11 cellular contexts compared by ENCODE assay signal in the genomic region with DNA sequence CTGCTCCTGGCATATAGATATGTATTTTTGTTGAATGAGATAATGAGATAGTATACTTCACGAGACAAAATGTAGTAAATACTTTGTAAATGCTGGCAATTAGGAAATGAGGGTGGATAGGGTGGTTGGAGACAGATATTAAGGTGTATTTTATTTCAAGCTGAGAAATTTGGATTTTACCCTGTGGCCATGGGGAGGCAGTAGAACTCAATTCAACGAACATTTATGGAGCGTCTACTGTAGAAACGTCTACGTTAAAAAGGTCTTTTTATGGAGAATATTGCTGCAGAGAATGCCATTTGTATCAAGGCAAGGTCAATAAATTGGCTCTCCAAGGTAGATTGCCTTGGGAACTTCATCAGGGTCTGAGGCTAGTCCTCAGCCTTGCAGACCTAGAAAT. TPM values are rescaled to one million over a fixed set of nuclear protein-coding genes. Genes with fewer than 3 reads are reported as not detected.
DNase-seq lines count a peak whose midpoint lies in the region; ATAC-seq and TF ChIP-seq lines count a peak whose summit lies in the region.
"Had no signal": no experiment of that assay in that cellular context is flagged by ENCODE, and none has a peak within 500 bp of the region (broad histone marks: within the 10 kb centered on the region; RNA-seq: fewer than 3 reads in every experiment).

No MANE protein-coding gene starts in this region.

- intact Hi-C loops in left ventricle myocardium inferior (cut with micrococcal nuclease) = no loop called here
- intact Hi-C loops in left cardiac atrium (cut with DNase I) = no loop called here

- H3K36me3 Mint-ChIP-seq in effector memory CD8-positive, alpha-beta T cell (ENCODE audit: insufficient read depth) = no peaks in the 10 kb centered on the region

- DNase-seq in left ventricle myocardium inferior = no peak
- DNase-seq in left cardiac atrium = no peak
- DNase-seq in RPMI7951 (ENCODE audit: low read depth) = peak; percentile 6
- DNase-seq in iPS-NIHi7 (ENCODE audit: extremely low spot score) = peak; percentile 33
- DNase-seq in amniotic stem cell (lab: John Stamatoyannopoulos, UW) = no peak
- no peak for DNase-seq in suprapubic skin (ENCODE audit: low spot score in 2 of 2)
- DNase-seq in stimulated activated CD4-positive, alpha-beta T cell treated with anti-CD3 and anti-CD28 coated beads, Interleukin-4, amount 100 ng/mL, for 1 hour = no peak
- DNase-seq in effector memory CD8-positive, alpha-beta T cell = no peak
- DNase-seq: AML-193, NCI-H2171, nucleus accumbens had no signal

- H3K9me3 ChIP-seq in left ventricle myocardium inferior (replicated peaks) = no peaks in the 10 kb centered on the region
- H3K9me3 ChIP-seq in suprapubic skin = no peaks in the 10 kb centered on the region

- no peaks in the 10 kb centered on the region for H3K9me3 Mint-ChIP-seq in effector memory CD8-positive, alpha-beta T cell

- 60% methylated on average over 5 of the region's 5 CpGs for WGBS in suprapubic skin

- H3K4me1 Mint-ChIP-seq in effector memory CD8-positive, alpha-beta T cell (ENCODE audit: low read depth in 2 of 2) = no peaks in the 10 kb centered on the region

- H3K27me3 Mint-ChIP-seq in effector memory CD8-positive, alpha-beta T cell = peaks cover 6 to 24% of the 10 kb centered on the region in 2 donors

- TF ChIP-seq CTCF in left ventricle myocardium inferior (IDR thresholded peaks at IDR 0.05; ENCODE audit: borderline replicate concordance) (peak; percentile 15), suprapubic skin (IDR thresholded peaks at IDR 0.05) (no peak)

- H3K36me3 ChIP-seq in left ventricle myocardium inferior (no peaks in the 10 kb centered on the region), suprapubic skin (no peaks in the 10 kb centered on the region)

- TF ChIP-seq POLR2A in suprapubic skin (IDR thresholded peaks at IDR 0.05) = no peak

- H3K4me3 ChIP-seq in left ventricle myocardium inferior = no peak overlapping the region
- no peak overlapping the region for H3K4me3 ChIP-seq in suprapubic skin

- H3K4me1 ChIP-seq in left ventricle myocardium inferior (no peaks in the 10 kb centered on the region), suprapubic skin (no peaks in the 10 kb centered on the region)

- H3K27ac Mint-ChIP-seq in effector memory CD8-positive, alpha-beta T cell = no peak overlapping the region

- H3K27me3 ChIP-seq in left ventricle myocardium inferior (ENCODE audit: low read depth) (no peaks in the 10 kb centered on the region), suprapubic skin (no peaks in the 10 kb centered on the region)

- H3K4me3 Mint-ChIP-seq in effector memory CD8-positive, alpha-beta T cell = no peak overlapping the region

- no peak for TF ChIP-seq EP300 in suprapubic skin (IDR thresholded peaks at IDR 0.05)

- no peak overlapping the region for H3K27ac ChIP-seq in left ventricle myocardium inferior (replicated peaks)
- H3K27ac ChIP-seq in suprapubic skin = no peak overlapping the region

- ATAC-seq in left cardiac atrium = no peak
- no peak for ATAC-seq in effector memory CD8-positive, alpha-beta T cell (replicated peaks)

RNA-seq across cellular contexts. Expression of gene RALGPS1, which starts 21.5 kb away (rescaled TPM):
- total RNA-seq in left ventricle myocardium inferior (18.9 TPM), left cardiac atrium (10 to 100 TPM; 12.5 TPM), suprapubic skin (10 to 100 TPM; 14.8 to 86.7 (median 21.4) TPM)
- total RNA-seq in RPMI7951 (2014; rRNA removed; shearing (Covaris generic)) = 1.6 and 4.0 TPM in 2 replicates

RNA-seq across cellular contexts. Expression of gene ZBTB34, which starts 32.6 kb away (rescaled TPM):
- total RNA-seq in left ventricle myocardium inferior = 4.5 TPM
- total RNA-seq in left cardiac atrium = 1 to 10 TPM; 5.2 to 5.6 TPM
- 2.6 and 4.0 TPM in 2 replicates for total RNA-seq in RPMI7951 (2014; rRNA removed; shearing (Covaris generic))
- 10 to 100 TPM; 10.8 to 15.9 (median 13.0) TPM for total RNA-seq in suprapubic skin

Comparison
In these comparisons a context has a peak if more than half of its experiments do, and no peak if none do; other contexts are left out.
1. DNase-seq: peak in RPMI7951 (single experiment) and iPS-NIHi7 (single experiment); none in left ventricle myocardium inferior (single experiment), left cardiac atrium (single experiment), amniotic stem cell (single experiment), suprapubic skin (0 of 2), stimulated activated CD4-positive, alpha-beta T cell treated with anti-CD3 and anti-CD28 coated beads, Interleukin-4, amount 100 ng/mL, for 1 hour (single experiment) and effector memory CD8-positive, alpha-beta T cell (0 of 3).